ENCODE assay signal across 34 cellular contexts in the genomic region with DNA sequence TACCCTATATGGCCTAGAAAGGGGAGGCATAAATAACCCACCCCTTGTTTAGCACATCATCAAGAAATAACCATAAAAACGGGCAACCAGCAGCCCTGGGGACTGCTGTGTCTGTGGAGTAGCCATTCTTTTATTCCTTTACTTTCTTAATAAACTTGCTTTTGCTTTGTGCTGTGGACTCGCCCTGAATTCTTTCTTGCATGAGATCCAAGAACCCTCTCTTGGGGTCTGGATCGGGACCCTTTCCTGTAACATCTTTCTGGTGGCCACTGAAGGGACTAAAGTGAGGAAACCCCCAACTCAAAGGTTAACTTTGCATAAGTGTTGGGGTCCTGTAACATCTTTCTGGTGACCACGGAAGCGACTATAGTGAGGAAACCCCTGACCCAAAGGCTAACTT. TPM values are rescaled to one million over a fixed set of nuclear protein-coding genes. Genes with fewer than 3 reads are reported as not detected.
"Had no signal": no experiment of that assay in that cellular context is flagged by ENCODE, and none has a peak within 500 bp of the region (broad histone marks: within the 10 kb centered on the region; RNA-seq: fewer than 3 reads in every experiment).

No MANE protein-coding gene starts in this region.

- H3K4me1 ChIP-seq: foreskin keratinocyte had no signal

- DNase-seq: activated CD4-positive, alpha-beta memory T cell treated with anti-CD3 and anti-CD28 coated beads for 36 hours; activated CD4-positive, alpha-beta T cell treated with anti-CD3 and anti-CD28 coated beads for 36 hours; activated CD4-positive, alpha-beta T cell treated with anti-CD3 and anti-CD28 coated beads, Interleukin-2, amount 10 ng/mL, durations not matched to agents 24 days and 14 days; activated CD4-positive, CD25-positive, alpha-beta regulatory T cell; activated CD4-positive, CD25-positive, alpha-beta regulatory T cell treated with anti-CD3 and anti-CD28 coated beads, Interleukin-2, amount 50 U/mL, for 72 hours; activated CD8-positive, alpha-beta T cell treated with anti-CD3 and anti-CD28 coated beads, Interleukin-2, amount 10 ng/mL, durations not matched to agents 7 days and 5 days; activated gamma-delta T cell treated with Interleukin-2 at 50 U/mL for 16 hours; activated naive CD4-positive, alpha-beta T cell treated with anti-CD3 and anti-CD28 coated beads, Interleukin-2, amount 50 U/mL, for 16 hours; activated naive CD4-positive, alpha-beta T cell treated with Interleukin-2 at 50 U/mL for 16 hours; activated T-cell treated with anti-CD3 and anti-CD28 coated beads, Interleukin-2, amount 50 U/mL, for 48 hours; amniotic stem cell; anterior cingulate cortex; brain microvascular endothelial cell; cortex of kidney; dermis blood vessel endothelial cell; effector CD4-positive, alpha-beta T cell; effector memory CD8-positive, alpha-beta T cell; erythroblast; foreskin keratinocyte; gastrocnemius medialis; glutamatergic neuron; heart right ventricle; T-helper 2 cell had no signal

- H3K4me1 Mint-ChIP-seq: activated CD4-positive, alpha-beta T cell treated with anti-CD3 and anti-CD28 coated beads for 36 hours; activated CD4-positive, alpha-beta T cell treated with anti-CD3 and anti-CD28 coated beads, Interleukin-2, amount 10 ng/mL, durations not matched to agents 24 days and 14 days; activated CD8-positive, alpha-beta memory T cell treated with anti-CD3 and anti-CD28 coated beads, Interleukin-2, amount 10 ng/mL, durations not matched to agents 7 days and 5 days; central memory CD8-positive, alpha-beta T cell had no signal

- H3K27ac Mint-ChIP-seq: activated CD4-positive, alpha-beta memory T cell treated with anti-CD3 and anti-CD28 coated beads for 36 hours; activated CD4-positive, alpha-beta T cell treated with anti-CD3 and anti-CD28 coated beads for 36 hours; activated CD4-positive, alpha-beta T cell treated with anti-CD3 and anti-CD28 coated beads, Interleukin-2, amount 10 ng/mL, durations not matched to agents 24 days and 14 days; activated CD8-positive, alpha-beta memory T cell treated with anti-CD3 and anti-CD28 coated beads, Interleukin-2, amount 10 ng/mL, durations not matched to agents 7 days and 5 days; activated CD8-positive, alpha-beta T cell treated with anti-CD3 and anti-CD28 coated beads, Interleukin-2, amount 10 ng/mL, durations not matched to agents 7 days and 5 days; activated naive CD8-positive, alpha-beta T cell; activated T-helper 1 cell treated with anti-CD3 and anti-CD28 coated beads, Interleukin-12 subunit alpha, Interleukin-12 subunit beta, Interleukin-2, Interleukin-4 antibody, amounts not matched to agents 30 ng/mL and 10 ng/mL and 1 ng/mL, durations not matched to agents 14 hours and 24 hours and 36 hours; activated T-helper 2 cell treated with anti-CD3 and anti-CD28 coated beads, Interferon-gamma antibody, Interleukin-2, Interleukin-4, amounts not matched to agents 10 μg/mL and 5 μg/mL and 100 μg/mL, durations not matched to agents 14 hours and 24 hours and 36 hours; effector memory CD8-positive, alpha-beta T cell had no signal

- H3K9me3 Mint-ChIP-seq: activated CD4-positive, alpha-beta memory T cell treated with anti-CD3 and anti-CD28 coated beads for 36 hours; activated CD4-positive, alpha-beta T cell treated with anti-CD3 and anti-CD28 coated beads, Interleukin-2, amount 10 ng/mL, durations not matched to agents 24 days and 14 days; activated T-helper 1 cell treated with anti-CD3 and anti-CD28 coated beads, Interleukin-12 subunit alpha, Interleukin-12 subunit beta, Interleukin-2, Interleukin-4 antibody, amounts not matched to agents 30 ng/mL and 10 ng/mL and 1 ng/mL, durations not matched to agents 14 hours and 24 hours and 36 hours; activated T-helper 2 cell treated with anti-CD3 and anti-CD28 coated beads, Interferon-gamma antibody, Interleukin-2, Interleukin-4, amounts not matched to agents 10 μg/mL and 5 μg/mL and 100 μg/mL, durations not matched to agents 14 hours and 24 hours and 36 hours; central memory CD8-positive, alpha-beta T cell; effector memory CD8-positive, alpha-beta T cell had no signal

- H3K9me3 ChIP-seq: esophagus muscularis mucosa, gastrocnemius medialis, heart right ventricle had no signal

- ATAC-seq: activated CD4-positive, alpha-beta T cell treated with anti-CD3 and anti-CD28 coated beads for 36 hours; activated CD8-positive, alpha-beta memory T cell treated with anti-CD3 and anti-CD28 coated beads, Interleukin-2, amount 10 ng/mL, durations not matched to agents 7 days and 5 days; activated CD8-positive, alpha-beta T cell treated with anti-CD3 and anti-CD28 coated beads, Interleukin-2, amount 10 ng/mL, durations not matched to agents 7 days and 5 days; effector memory CD8-positive, alpha-beta T cell; foreskin keratinocyte; gastrocnemius medialis had no signal

- H3K36me3 Mint-ChIP-seq: activated CD4-positive, alpha-beta memory T cell treated with anti-CD3 and anti-CD28 coated beads for 36 hours; activated CD8-positive, alpha-beta memory T cell treated with anti-CD3 and anti-CD28 coated beads, Interleukin-2, amount 10 ng/mL, durations not matched to agents 7 days and 5 days; activated naive CD8-positive, alpha-beta T cell had no signal

- H3K4me3 ChIP-seq: esophagus muscularis mucosa, gastrocnemius medialis, heart right ventricle had no signal

- H3K27me3 ChIP-seq: esophagus muscularis mucosa, gastrocnemius medialis, heart right ventricle had no signal

- H3K27ac ChIP-seq: brain microvascular endothelial cell, esophagus muscularis mucosa, foreskin keratinocyte had no signal

- H3K4me3 Mint-ChIP-seq: activated CD4-positive, alpha-beta memory T cell treated with anti-CD3 and anti-CD28 coated beads for 36 hours; activated CD4-positive, alpha-beta T cell treated with anti-CD3 and anti-CD28 coated beads for 36 hours; activated CD4-positive, alpha-beta T cell treated with anti-CD3 and anti-CD28 coated beads, Interleukin-2, amount 10 ng/mL, durations not matched to agents 24 days and 14 days; activated CD8-positive, alpha-beta memory T cell treated with anti-CD3 and anti-CD28 coated beads, Interleukin-2, amount 10 ng/mL, durations not matched to agents 7 days and 5 days; activated CD8-positive, alpha-beta T cell treated with anti-CD3 and anti-CD28 coated beads, Interleukin-2, amount 10 ng/mL, durations not matched to agents 7 days and 5 days; activated naive CD8-positive, alpha-beta T cell; activated T-helper 1 cell treated with anti-CD3 and anti-CD28 coated beads, Interleukin-12 subunit alpha, Interleukin-12 subunit beta, Interleukin-2, Interleukin-4 antibody, amounts not matched to agents 30 ng/mL and 10 ng/mL and 1 ng/mL, durations not matched to agents 14 hours and 24 hours and 36 hours; central memory CD8-positive, alpha-beta T cell; effector memory CD8-positive, alpha-beta T cell had no signal

- H3K36me3 ChIP-seq: brain microvascular endothelial cell, esophagus muscularis mucosa, gastrocnemius medialis, heart right ventricle had no signal

RNA-seq across cellular contexts. Expression of gene HHATL, which starts 15.7 kb away (rescaled TPM):
- total RNA-seq: activated CD4-positive, alpha-beta memory T cell treated with anti-CD3 and anti-CD28 coated beads for 36 hours; activated CD4-positive, alpha-beta T cell treated with anti-CD3 and anti-CD28 coated beads for 36 hours; activated CD4-positive, alpha-beta T cell treated with anti-CD3 and anti-CD28 coated beads, Interleukin-2, amount 10 ng/mL, durations not matched to agents 24 days and 14 days; activated CD8-positive, alpha-beta memory T cell treated with anti-CD3 and anti-CD28 coated beads for 36 hours; activated CD8-positive, alpha-beta memory T cell treated with anti-CD3 and anti-CD28 coated beads, Interleukin-2, amount 10 ng/mL, durations not matched to agents 7 days and 5 days; activated CD8-positive, alpha-beta T cell treated with anti-CD3 and anti-CD28 coated beads, Interleukin-2, amount 10 ng/mL, durations not matched to agents 7 days and 5 days; activated T-helper 1 cell treated with anti-CD3 and anti-CD28 coated beads, Interleukin-12 subunit alpha, Interleukin-12 subunit beta, Interleukin-2, Interleukin-4 antibody, amounts not matched to agents 30 ng/mL and 10 ng/mL and 1 ng/mL, durations not matched to agents 14 hours and 24 hours and 36 hours; activated T-helper 2 cell treated with anti-CD3 and anti-CD28 coated beads, Interferon-gamma antibody, Interleukin-2, Interleukin-4, amounts not matched to agents 10 μg/mL and 5 μg/mL and 100 μg/mL, durations not matched to agents 14 hours and 24 hours and 36 hours; astrocyte; bronchial epithelial cell; cerebellum; dermis blood vessel endothelial cell; foreskin keratinocyte; T-helper 1 cell treated with Interleukin-12 subunit alpha and Interleukin-12 subunit beta and Interleukin-4 antibody, amounts not matched to agents 30 ng/mL and 1 ng/mL, for 36 hours had no signal

RNA-seq across cellular contexts. Expression of gene KLHL40, which starts 33.0 kb away (rescaled TPM):
- total RNA-seq: activated CD4-positive, alpha-beta memory T cell treated with anti-CD3 and anti-CD28 coated beads for 36 hours; activated CD4-positive, alpha-beta T cell treated with anti-CD3 and anti-CD28 coated beads for 36 hours; activated CD4-positive, alpha-beta T cell treated with anti-CD3 and anti-CD28 coated beads, Interleukin-2, amount 10 ng/mL, durations not matched to agents 24 days and 14 days; activated CD8-positive, alpha-beta memory T cell treated with anti-CD3 and anti-CD28 coated beads for 36 hours; activated CD8-positive, alpha-beta memory T cell treated with anti-CD3 and anti-CD28 coated beads, Interleukin-2, amount 10 ng/mL, durations not matched to agents 7 days and 5 days; activated CD8-positive, alpha-beta T cell treated with anti-CD3 and anti-CD28 coated beads, Interleukin-2, amount 10 ng/mL, durations not matched to agents 7 days and 5 days; activated T-helper 1 cell treated with anti-CD3 and anti-CD28 coated beads, Interleukin-12 subunit alpha, Interleukin-12 subunit beta, Interleukin-2, Interleukin-4 antibody, amounts not matched to agents 30 ng/mL and 10 ng/mL and 1 ng/mL, durations not matched to agents 14 hours and 24 hours and 36 hours; activated T-helper 2 cell treated with anti-CD3 and anti-CD28 coated beads, Interferon-gamma antibody, Interleukin-2, Interleukin-4, amounts not matched to agents 10 μg/mL and 5 μg/mL and 100 μg/mL, durations not matched to agents 14 hours and 24 hours and 36 hours; astrocyte; bronchial epithelial cell; foreskin keratinocyte; T-helper 1 cell treated with Interleukin-12 subunit alpha and Interleukin-12 subunit beta and Interleukin-4 antibody, amounts not matched to agents 30 ng/mL and 1 ng/mL, for 36 hours had no signal

RNA-seq across cellular contexts. Expression of gene CCDC13, which starts 54.7 kb away (rescaled TPM):
- total RNA-seq: activated T-helper 1 cell treated with anti-CD3 and anti-CD28 coated beads, Interleukin-12 subunit alpha, Interleukin-12 subunit beta, Interleukin-2, Interleukin-4 antibody, amounts not matched to agents 30 ng/mL and 10 ng/mL and 1 ng/mL, durations not matched to agents 14 hours and 24 hours and 36 hours; activated T-helper 2 cell treated with anti-CD3 and anti-CD28 coated beads, Interferon-gamma antibody, Interleukin-2, Interleukin-4, amounts not matched to agents 10 μg/mL and 5 μg/mL and 100 μg/mL, durations not matched to agents 14 hours and 24 hours and 36 hours had no signal
